ENCODE assay signal across 8 cellular contexts in the genomic region with DNA sequence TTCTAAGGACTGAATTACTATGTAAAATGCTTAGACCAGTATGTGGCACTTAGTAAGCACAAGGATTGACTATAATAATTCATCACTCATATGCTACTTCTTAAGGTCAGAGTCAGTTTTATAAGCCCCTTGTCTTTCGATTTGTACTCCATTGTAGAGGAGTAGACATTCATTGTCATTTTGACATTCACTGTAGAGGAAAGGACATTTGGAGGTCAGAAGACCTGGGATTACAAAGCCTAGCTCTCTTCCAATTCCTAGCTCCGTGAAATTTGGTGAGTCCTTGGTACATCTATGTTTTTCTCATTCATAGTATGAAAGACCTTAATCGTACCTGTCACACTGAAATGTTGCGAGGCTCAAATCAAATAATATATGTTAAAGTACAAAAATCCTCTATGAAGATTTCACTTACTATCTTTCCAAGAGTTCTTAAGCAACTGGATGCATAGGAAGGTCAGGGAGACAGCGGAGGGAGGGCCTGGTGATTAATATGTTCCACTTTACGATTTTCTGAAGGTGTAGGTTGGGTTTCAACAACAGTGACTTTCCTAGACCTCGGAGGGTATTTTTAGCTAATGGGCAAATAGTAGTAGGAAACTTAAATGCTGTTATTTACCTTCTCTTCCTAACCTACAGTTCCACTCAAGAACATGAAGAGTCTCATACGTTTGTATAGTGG. TPM values are rescaled to one million over a fixed set of nuclear protein-coding genes. Genes with fewer than 3 reads are reported as not detected.
DNase-seq lines count a peak whose midpoint lies in the region; ATAC-seq and TF ChIP-seq lines count a peak whose summit lies in the region.

No MANE protein-coding gene starts in this region.

- H3K27me3 ChIP-seq in BE2C (no peaks in the 10 kb centered on the region), HL-60 (ENCODE audit: insufficient read depth, poor library complexity, severe bottlenecking) (no peaks in the 10 kb centered on the region), breast epithelium (no peaks in the 10 kb centered on the region), mucosa of rectum (ENCODE audit: control insufficient read depth in 2 of 2, insufficient read depth in 2 of 2, low read length in 2 of 2) (no peaks in the 10 kb centered on the region)

- H3K27ac ChIP-seq in HL-60 (replicated peaks) (peak overlapping the region; percentile 90), breast epithelium (no peak overlapping the region), mucosa of rectum (ENCODE audit: low read depth in 2 of 2, low read length in 2 of 2) (peak overlapping the region in 1 of 2 donors; percentile 93)

- TF ChIP-seq POLR2A in breast epithelium (IDR thresholded peaks at IDR 0.05), result no peak

- peak overlapping the region; percentile 89 to 99 for H3K9ac ChIP-seq in mucosa of rectum (ENCODE audit: low read depth in 1 of 2, low read length in 2 of 2)

- no peak for ATAC-seq in HG02970 (IDR thresholded peaks at IDR 0.05; ENCODE audit: low FRiP score, unreplicated experiment)
- no peak for ATAC-seq in GM21737 (IDR thresholded peaks at IDR 0.05; ENCODE audit: unreplicated experiment)

- H3K36me3 ChIP-seq in BE2C (peaks cover 8% of the 10 kb centered on the region), breast epithelium (no peaks in the 10 kb centered on the region), mucosa of rectum (ENCODE audit: control insufficient read depth in 2 of 2, insufficient read depth in 2 of 2, low read length in 2 of 2) (peaks cover 2 to 16% of the 10 kb centered on the region in 2 donors)

- intact Hi-C loops in breast epithelium (cut with DNase I; ENCODE audit: low total_unique reads), result no loop called here

- TF ChIP-seq CTCF in BE2C (IDR thresholded peaks at IDR 0.05; ENCODE audit: low read depth, low read length), result no peak
- no peak for TF ChIP-seq CTCF in HL-60 (IDR thresholded peaks at IDR 0.05; ENCODE audit: insufficient read depth, low read length)
- no peak for TF ChIP-seq CTCF in breast epithelium (IDR thresholded peaks at IDR 0.05)

- DNase-seq in BE2C (no peak), HL-60 (ENCODE audit: low read depth in 1 of 2, low spot score in 1 of 2) (peak in 1 of 2 experiments; percentile 15), breast epithelium (ENCODE audit: low spot score in 2 of 2) (no peak), NCI-H1417 (lab: John Stamatoyannopoulos, UW) (no peak), OCI-M2 (lab: John Stamatoyannopoulos, UW; ENCODE audit: unreplicated experiment) (no peak)

- peak overlapping the region; percentile 69 for H3K4me3 ChIP-seq in BE2C (ENCODE audit: low read depth, low read length)
- peak overlapping the region; percentile 100 for H3K4me3 ChIP-seq in HL-60 (replicated peaks; ENCODE audit: insufficient read depth, low read length)
- H3K4me3 ChIP-seq in breast epithelium, result peak overlapping the region; percentile 96 to 100 (median 99)
- peak overlapping the region; percentile 97 to 100 for H3K4me3 ChIP-seq in mucosa of rectum (ENCODE audit: low read length in 2 of 2)

- H3K4me1 ChIP-seq in BE2C, result no peaks in the 10 kb centered on the region
- H3K4me1 ChIP-seq in breast epithelium, result peaks cover 3 to 5% of the 10 kb centered on the region in 2 donors
- H3K4me1 ChIP-seq in mucosa of rectum (ENCODE audit: control insufficient read depth in 2 of 2, insufficient read depth in 2 of 2, low read length in 2 of 2), result peaks cover 10 to 14% of the 10 kb centered on the region in 2 donors

- H3K9me3 ChIP-seq in BE2C (no peaks in the 10 kb centered on the region), breast epithelium (no peaks in the 10 kb centered on the region), mucosa of rectum (ENCODE audit: control insufficient read depth in 2 of 2, low read length in 2 of 2) (no peaks in the 10 kb centered on the region)

RNA-seq across cellular contexts. Expression of a gene that starts 1.4 kb away (rescaled TPM):
- 11.8 TPM for polyA plus RNA-seq in BE2C (2012; ENCODE audit: insufficient read depth, insufficient read length, low read depth)
- total RNA-seq in breast epithelium, result 10 to 100 TPM; 22.9 to 71.3 (median 43.9) TPM
